ENCODE assay signal across 1 cellular context in the genomic region with DNA sequence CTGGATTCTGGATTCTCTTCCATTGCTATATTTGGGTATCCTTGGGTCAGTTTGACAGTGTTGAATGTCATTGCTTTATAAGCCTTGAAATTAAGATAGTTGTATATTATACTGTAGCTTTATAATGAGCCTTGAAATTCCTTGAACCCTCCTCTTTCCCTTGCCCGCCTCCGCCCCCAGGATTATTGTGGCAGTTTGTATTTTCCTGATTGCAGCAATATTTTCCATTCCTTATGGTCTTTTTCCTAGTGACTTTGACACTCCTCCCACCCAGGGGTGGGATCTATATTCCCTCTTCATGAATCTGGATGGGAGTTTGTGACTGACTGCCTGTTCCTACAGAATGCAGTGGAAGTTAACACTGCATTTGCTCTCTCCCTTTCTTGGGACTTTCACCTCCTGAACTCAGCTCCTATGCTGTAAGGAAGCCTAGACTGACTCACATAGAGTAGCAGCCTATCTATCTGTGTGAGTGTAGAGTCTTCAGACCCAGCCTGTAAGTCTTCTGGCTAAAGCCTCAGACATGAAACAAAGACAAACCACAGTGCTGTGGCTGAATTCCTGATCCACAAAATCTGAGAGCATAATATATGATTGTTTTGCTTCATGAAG.
TF ChIP-seq lines count a peak whose summit lies in the region.

No MANE protein-coding gene starts in this region.

TF ChIP-seq in K562, 482 proteins besides CTCF, POLR2A, EP300 and RAD21:
- TF ChIP-seq SIRT6 (IDR thresholded peaks at IDR 0.05; ENCODE audit: low read depth, low read length) = no peak
- no peak for TF ChIP-seq MTA2 (IDR thresholded peaks at IDR 0.05; ENCODE audit: low read depth)
- no peak for TF ChIP-seq ZNF445 (CRISPR knock-in tag; IDR thresholded peaks at IDR 0.05; ENCODE audit: low read depth)
